Comparison of ENCODE assay signal across 18 cellular contexts in genomic region chr1:46473991-46474390, GRCh38. TPM values are rescaled to one million over a fixed set of nuclear protein-coding genes. Genes with fewer than 3 reads are reported as not detected.
A peak's percentile ranks its signal among the peaks of the same experiment; 100 is the strongest.
DNase-seq lines count a peak whose midpoint lies in the region; ATAC-seq and TF ChIP-seq lines count a peak whose summit lies in the region.
"Had no signal": no experiment of that assay in that cellular context is flagged by ENCODE, and none has a peak within 500 bp of the region (broad histone marks: within the 10 kb centered on the region; RNA-seq: fewer than 3 reads in every experiment).

No MANE protein-coding gene starts in this region.

- H3K27me3 ChIP-seq in SK-N-SH (ENCODE audit: insufficient read depth) (no peaks in the 10 kb centered on the region), neuronal stem cell (ENCODE audit: control insufficient read depth in 3 of 3, insufficient read depth in 3 of 3, low read depth in 1 of 3, low read length in 3 of 3) (peaks cover 0 to 94% (median 36%) of the 10 kb centered on the region in 3 experiments)

- peak overlapping the region; percentile 22 for H3K23ac ChIP-seq in neuronal stem cell (ENCODE audit: low read depth, low read length, poor library complexity)

- no peaks in the 10 kb centered on the region for H3K9me3 ChIP-seq in SK-N-SH
- peaks cover 0 to 2% of the 10 kb centered on the region in 2 donors for H3K9me3 ChIP-seq in neuronal stem cell (replicated peaks in 1 of 2; ENCODE audit: control insufficient read depth in 2 of 2, insufficient read depth in 1 of 2, low read depth in 1 of 2, low read length in 2 of 2)

- POLR2A ChIA-PET in SK-N-SH (lab: Yijun Ruan, JAX) (no interaction called here), MCF 10A (lab: Yijun Ruan, JAX) (no interaction called here)

- no peak overlapping the region for H2AFZ ChIP-seq in SK-N-SH (ENCODE audit: low read depth)
- H2AFZ ChIP-seq in neuronal stem cell (ENCODE audit: low read length) = no peak overlapping the region
- H2AFZ ChIP-seq: GM23338 had no signal

- H4K91ac ChIP-seq in neuronal stem cell (ENCODE audit: low read depth, low read length, poor library complexity) = no peak overlapping the region

- peak; percentile 52 for DNase-seq in SK-N-SH
- DNase-seq in neuronal stem cell (ENCODE audit: low spot score) = no peak
- DNase-seq in MCF 10A (ENCODE audit: unreplicated experiment) = no peak
- no peak for DNase-seq in left colon
- DNase-seq: C1 segment of cervical spinal cord; Calu3; CD4-positive, alpha-beta memory T cell; COR-L47; DMS53; DMS79 treated with DMSO at 0.1 percent for 48 hours; GF-D8; H9; HFFc6 had no signal

- H3K4me1 ChIP-seq in SK-N-SH (ENCODE audit: control insufficient read depth in 1 of 2, insufficient read depth in 2 of 2, low read depth in 1 of 2, low read length in 1 of 2) (peaks cover 0 to 9% of the 10 kb centered on the region in 2 experiments; a peak in 1 of 4 replicates), neuronal stem cell (ENCODE audit: control insufficient read depth in 2 of 2, insufficient read depth in 1 of 2, low read depth in 1 of 2, low read length in 2 of 2) (peaks cover 0 to 18% of the 10 kb centered on the region in 2 donors)

- intact Hi-C loops in MCF 10A (cut with micrococcal nuclease) = no loop called here
- intact Hi-C loops in left colon (cut with DNase I, micrococcal nuclease) = loop anchor here in 1 of 2 donors (10.0 kb wide), 1 partner anchor 51 kb away; no protein-coding TSS in a partner anchor

- CTCF ChIA-PET in SK-N-SH (lab: Yijun Ruan, JAX) (interaction anchor here (0.7 to 10.6 kb wide), 4 partner anchors 22 to 57 kb away, joined by 3 to 158 read pairs (median 42); a partner anchor contains a TSS), MCF 10A (lab: Yijun Ruan, JAX) (interaction anchor here (0.7 to 1.0 kb wide), 4 partner anchors 53 to 456 kb away, joined by 3 to 4 read pairs (median 3); a partner anchor contains a TSS)

- WGBS in SK-N-SH (ENCODE audit: low lambda C conversion rate) = 46% methylated on average over 4 of the region's 4 CpGs
- no CpG with 5 or more reads among the region's 4 CpGs for WGBS in neuronal stem cell (ENCODE audit: extremely low coverage in 2 of 2, insufficient read length in 2 of 2, insufficient replicate concordance in 1 of 2), 2 donors

- H3K4ac ChIP-seq in neuronal stem cell (ENCODE audit: low read length) = no peak overlapping the region

- no peak for TF ChIP-seq RAD21 in SK-N-SH (IDR thresholded peaks at IDR 0.05; ENCODE audit: low read length)

- H4K8ac ChIP-seq in neuronal stem cell (ENCODE audit: low read depth, low read length) = no peak overlapping the region

- H3K27me3 Mint-ChIP-seq in IgD-negative memory B cell (peaks cover 1% of the 10 kb centered on the region), MCF 10A (ENCODE audit: insufficient read depth, unreplicated experiment) (no peaks in the 10 kb centered on the region)

- H3K27ac ChIP-seq in SK-N-SH (ENCODE audit: low read depth in 2 of 2, low read length in 1 of 2) = no peak overlapping the region
- no peak overlapping the region for H3K27ac ChIP-seq in neuronal stem cell (replicated peaks; ENCODE audit: low read length)

- H3K36me3 ChIP-seq in SK-N-SH (replicated peaks in 1 of 2; ENCODE audit: control insufficient read depth in 1 of 2, insufficient read depth in 2 of 2, low read length in 1 of 2) (no peaks in the 10 kb centered on the region), neuronal stem cell (replicated peaks in 1 of 2; ENCODE audit: control insufficient read depth in 2 of 2, insufficient read depth in 2 of 2, low read length in 2 of 2) (no peaks in the 10 kb centered on the region)

- no peak overlapping the region for H3K14ac ChIP-seq in neuronal stem cell (ENCODE audit: low read length)

- no peak overlapping the region for H2BK15ac ChIP-seq in neuronal stem cell (ENCODE audit: low read length)

- no peak overlapping the region for H2AK5ac ChIP-seq in neuronal stem cell (ENCODE audit: low read depth, low read length)

- no peaks in the 10 kb centered on the region for H4K20me1 ChIP-seq in SK-N-SH (ENCODE audit: insufficient read depth)

- H3K79me1 ChIP-seq in neuronal stem cell (ENCODE audit: low read depth, low read length) = no peaks in the 10 kb centered on the region

- no TSS peak for BruUV-seq in MCF 10A (replicated peaks; lab: Mats Ljungman, UMichigan)

- no peak for ATAC-seq in SK-N-SH treated with all-trans-retinoic acid at 6 μM for 48 hours
- ATAC-seq in left colon = no peak
- ATAC-seq: GM23338, HCT116 had no signal

- peaks cover 5 to 18% (median 10%) of the 10 kb centered on the region in 3 donors for H3K4me1 Mint-ChIP-seq in IgD-negative memory B cell
- H3K4me1 Mint-ChIP-seq in MCF 10A (ENCODE audit: insufficient read depth, unreplicated experiment) = no peaks in the 10 kb centered on the region

- H3K9me3 Mint-ChIP-seq in IgD-negative memory B cell (no peaks in the 10 kb centered on the region), MCF 10A (ENCODE audit: unreplicated experiment) (no peaks in the 10 kb centered on the region)
- H3K9me3 Mint-ChIP-seq: CD4-positive, alpha-beta memory T cell; GM23338; H9; HFFc6 had no signal

- no peak overlapping the region for H3K4me3 ChIP-seq in SK-N-SH (ENCODE audit: low read depth in 2 of 2, low read length in 1 of 2)
- H3K4me3 ChIP-seq in neuronal stem cell (ENCODE audit: low read length in 2 of 2) = no peak overlapping the region
- H3K4me3 ChIP-seq: GM23338 had no signal

- H3K4me3 Mint-ChIP-seq in IgD-negative memory B cell (no peak overlapping the region), MCF 10A (ENCODE audit: unreplicated experiment) (no peak overlapping the region)
- H3K4me3 Mint-ChIP-seq: CD4-positive, alpha-beta memory T cell; GM23338; H9; HFFc6 had no signal

- no peak overlapping the region for H2BK12ac ChIP-seq in neuronal stem cell (ENCODE audit: low read length)

- no peaks in the 10 kb centered on the region for H3K36me3 Mint-ChIP-seq in IgD-negative memory B cell
- H3K36me3 Mint-ChIP-seq in MCF 10A (ENCODE audit: insufficient read depth, unreplicated experiment) = no peaks in the 10 kb centered on the region
- H3K36me3 Mint-ChIP-seq: CD4-positive, alpha-beta memory T cell had no signal

- no peaks in the 10 kb centered on the region for H3F3A ChIP-seq in SK-N-SH (replicated peaks; ENCODE audit: insufficient read depth)

- TF ChIP-seq EP300 in SK-N-SH (IDR thresholded peaks at IDR 0.05; ENCODE audit: borderline replicate concordance in 1 of 2, low read depth in 1 of 2, low read length in 1 of 2) = no peak

- H3K4me2 ChIP-seq in SK-N-SH (no peak overlapping the region), neuronal stem cell (ENCODE audit: insufficient read depth, low read length, poor library complexity, severe bottlenecking) (no peak overlapping the region)

- peak overlapping the region; percentile 36 for H3K18ac ChIP-seq in neuronal stem cell (ENCODE audit: low read length)

- TF ChIP-seq CTCF in SK-N-SH (IDR thresholded peaks at IDR 0.05) (no peak), MCF 10A (IDR thresholded peaks at IDR 0.05; ENCODE audit: unreplicated experiment) (no peak)

- H3K9ac ChIP-seq in SK-N-SH = no peak overlapping the region
- H3K9ac ChIP-seq in neuronal stem cell (ENCODE audit: low read depth, low read length, poor library complexity) = no peak overlapping the region

- peak overlapping the region in 2 of 3 donors; percentile 27 to 31 for H3K27ac Mint-ChIP-seq in IgD-negative memory B cell
- H3K27ac Mint-ChIP-seq in MCF 10A (ENCODE audit: low read depth, unreplicated experiment) = no peak overlapping the region
- H3K27ac Mint-ChIP-seq: CD4-positive, alpha-beta memory T cell; GM23338; H9; HFFc6 had no signal

- H3K9me2 ChIP-seq in SK-N-SH = no peaks in the 10 kb centered on the region

- H3K79me2 ChIP-seq in SK-N-SH (ENCODE audit: insufficient read depth) = no peaks in the 10 kb centered on the region

- H2BK120ac ChIP-seq in neuronal stem cell (ENCODE audit: low read depth, low read length) = no peak overlapping the region

- no peak overlapping the region for H2BK5ac ChIP-seq in neuronal stem cell (ENCODE audit: low read length)

TF ChIP-seq in SK-N-SH, 30 proteins besides CTCF, POLR2A, EP300 and RAD21:
- TF ChIP-seq ELF1 (IDR thresholded peaks at IDR 0.05) (no peak), SMC3 (IDR thresholded peaks at IDR 0.05; ENCODE audit: low read depth, low read length) (no peak)
- TF ChIP-seq, protein P1, sequence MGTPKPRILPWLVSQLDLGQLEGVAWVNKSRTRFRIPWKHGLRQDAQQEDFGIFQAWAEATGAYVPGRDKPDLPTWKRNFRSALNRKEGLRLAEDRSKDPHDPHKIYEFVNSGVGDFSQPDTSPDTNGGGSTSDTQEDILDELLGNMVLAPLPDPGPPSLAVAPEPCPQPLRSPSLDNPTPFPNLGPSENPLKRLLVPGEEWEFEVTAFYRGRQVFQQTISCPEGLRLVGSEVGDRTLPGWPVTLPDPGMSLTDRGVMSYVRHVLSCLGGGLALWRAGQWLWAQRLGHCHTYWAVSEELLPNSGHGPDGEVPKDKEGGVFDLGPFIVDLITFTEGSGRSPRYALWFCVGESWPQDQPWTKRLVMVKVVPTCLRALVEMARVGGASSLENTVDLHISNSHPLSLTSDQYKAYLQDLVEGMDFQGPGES (IDR thresholded peaks at IDR 0.05; ENCODE audit: low read depth, low read length) = no peak

TF ChIP-seq in SK-N-SH treated with all-trans-retinoic acid at 6 μM for 48 hours, 23 proteins besides CTCF, POLR2A, EP300 and RAD21 (continues in another document):
- TF ChIP-seq TCF4 (CRISPR knock-in tag; IDR thresholded peaks at IDR 0.05; ENCODE audit: borderline replicate concordance) (no peak), ESRRG (CRISPR knock-in tag; IDR thresholded peaks at IDR 0.05) (no peak), SNAI2 (CRISPR knock-in tag; IDR thresholded peaks at IDR 0.05) (no peak), ZNF70 (CRISPR knock-in tag; IDR thresholded peaks at IDR 0.05) (no peak), CREB5 (CRISPR knock-in tag; IDR thresholded peaks at IDR 0.05; ENCODE audit: low read depth) (no peak), RARB (CRISPR knock-in tag; IDR thresholded peaks at IDR 0.05) (no peak), ZFP30 (CRISPR knock-in tag; IDR thresholded peaks at IDR 0.05) (no peak)

RNA-seq across cellular contexts. Expression of gene DMBX1, which starts 15.6 kb away (rescaled TPM):
- polyA plus RNA-seq in SK-N-SH (2012; rRNA removed) = not detected in 2 replicates
- 0.01 TPM in 1 of 2 replicates, not detected in the other for polyA plus RNA-seq in SK-N-SH (2012; cell fraction: cytosol; rRNA removed)
- not detected in 2 replicates for polyA plus RNA-seq in SK-N-SH (2012; cell fraction: nucleus; rRNA removed)
- polyA plus RNA-seq in IgD-negative memory B cell = not detected
- polyA plus RNA-seq in neuronal stem cell (2013, experiment 1 of 2) = 0.15 TPM
- 0.18 TPM for polyA plus RNA-seq in neuronal stem cell (2013, experiment 2 of 2)
- not detected in 2 replicates for total RNA-seq in MCF 10A (2022)
- total RNA-seq in left colon = not detected
- total RNA-seq: CD4-positive, alpha-beta memory T cell; GM23338; HFFc6 had no signal
- polyA plus RNA-seq: BJ; CD4-positive, alpha-beta memory T cell had no signal
